8 cellular contexts compared by ENCODE assay signal in the genomic region with DNA sequence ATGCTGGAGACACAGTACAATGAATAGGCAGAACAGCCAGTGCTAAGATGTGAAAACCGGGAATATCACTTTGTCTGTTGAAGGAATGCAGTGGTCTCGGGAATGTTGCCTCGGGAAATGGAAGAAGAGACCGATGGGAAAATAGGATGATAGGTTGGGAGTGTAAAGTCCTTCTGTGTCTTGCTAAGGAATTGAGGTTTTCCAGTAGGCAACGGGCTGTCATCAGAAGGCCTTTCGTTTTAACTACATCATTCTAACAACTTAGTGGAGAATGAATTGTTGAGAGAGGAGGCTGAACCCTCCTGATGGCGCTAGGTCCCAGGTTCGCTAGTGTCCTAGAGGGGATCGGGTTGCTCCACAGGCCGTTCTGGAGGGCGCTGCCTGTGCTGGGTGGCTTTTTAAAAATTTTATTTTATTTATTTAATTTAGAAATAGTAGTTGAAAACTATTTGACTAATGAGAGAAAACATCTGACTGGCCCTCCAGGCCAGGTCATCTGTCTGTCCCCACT. TPM values are rescaled to one million over a fixed set of nuclear protein-coding genes. Genes with fewer than 3 reads are reported as not detected.
A peak's percentile ranks its signal among the peaks of the same experiment; 100 is the strongest.
DNase-seq lines count a peak whose midpoint lies in the region; ATAC-seq, FAIRE-seq and TF ChIP-seq lines count a peak whose summit lies in the region.

No MANE protein-coding gene starts in this region.

- peaks cover 3% of the 10 kb centered on the region for H3K4me1 Mint-ChIP-seq in astrocyte (ENCODE audit: low read depth, unreplicated experiment)

- no peak for ATAC-seq in HG03097 (IDR thresholded peaks at IDR 0.05; ENCODE audit: low FRiP score, unreplicated experiment)

- peak overlapping the region; percentile 87 for H3K4me3 ChIP-seq in MG63
- H3K4me3 ChIP-seq in astrocyte (ENCODE audit: insufficient read depth, low read depth, low read length), result peak overlapping the region; percentile 89
- H3K4me3 ChIP-seq in lower leg skin (ENCODE audit: low read depth, poor library complexity, severe bottlenecking), result peak overlapping the region; percentile 65
- H3K4me3 ChIP-seq in thyroid gland (replicated peaks in 1 of 3), result peak overlapping the region in 2 of 3 donors; percentile 47 to 51

- H3K36me3 Mint-ChIP-seq in astrocyte (ENCODE audit: low read depth, unreplicated experiment), result no peaks in the 10 kb centered on the region

- peaks cover 48% of the 10 kb centered on the region for H3K79me2 ChIP-seq in astrocyte (ENCODE audit: insufficient read depth, low read length)

- H2AFZ ChIP-seq in astrocyte (ENCODE audit: low read depth, low read length), result peak overlapping the region; percentile 47

- H4K20me1 ChIP-seq in astrocyte (ENCODE audit: insufficient read depth, low read length), result peaks cover 15% of the 10 kb centered on the region

- H3K27me3 ChIP-seq in MG63 (no peaks in the 10 kb centered on the region), astrocyte (ENCODE audit: insufficient read depth, low read length) (no peaks in the 10 kb centered on the region), thyroid gland (no peaks in the 10 kb centered on the region)

- H3K27ac ChIP-seq in astrocyte (ENCODE audit: low read depth, low read length) (peak overlapping the region; percentile 91), thyroid gland (peak overlapping the region; percentile 78 to 85 (median 80))

- H3K4me3 Mint-ChIP-seq in astrocyte (ENCODE audit: unreplicated experiment), result peak overlapping the region; percentile 98

- H3K9me3 ChIP-seq in MG63 (no peaks in the 10 kb centered on the region), astrocyte (ENCODE audit: insufficient read depth, low read depth, low read length) (no peaks in the 10 kb centered on the region), thyroid gland (no peaks in the 10 kb centered on the region)

- peak overlapping the region; percentile 90 for H3K27ac Mint-ChIP-seq in astrocyte (ENCODE audit: unreplicated experiment)

- H3K4me1 ChIP-seq in astrocyte (ENCODE audit: insufficient read depth, low read length), result peaks cover 5% of the 10 kb centered on the region
- H3K4me1 ChIP-seq in thyroid gland, result peaks cover 0 to 3% of the 10 kb centered on the region in 2 donors

- H3K36me3 ChIP-seq in MG63, result peaks cover 8% of the 10 kb centered on the region
- peaks cover 3% of the 10 kb centered on the region for H3K36me3 ChIP-seq in astrocyte (ENCODE audit: insufficient read depth, low read length)
- H3K36me3 ChIP-seq in thyroid gland, result no peaks in the 10 kb centered on the region

- peak; percentile 23 for TF ChIP-seq CTCF in astrocyte (IDR thresholded peaks at IDR 0.05; ENCODE audit: insufficient read depth, low read depth, low read length)
- TF ChIP-seq CTCF in lower leg skin (IDR thresholded peaks at IDR 0.05), result no peak
- TF ChIP-seq CTCF in thyroid gland (IDR thresholded peaks at IDR 0.05), result no peak

- H3K4me2 ChIP-seq in astrocyte (ENCODE audit: low read length), result peak overlapping the region; percentile 95

- DNase-seq in NCI-H1417 (lab: John Stamatoyannopoulos, UW) (peak in 2 of 3 experiments; percentile 42 to 77), NCI-H1417 treated with DMSO at 0.1 percent for 48 hours (lab: John Stamatoyannopoulos, UW) (no peak), MG63 (no peak), astrocyte (ENCODE audit: low read depth) (peak; percentile 28), lower leg skin (ENCODE audit: low spot score in 2 of 2) (no peak), thyroid gland (peak in 1 of 2 donors; percentile 1), kidney glomerular epithelial cell (lab: John Stamatoyannopoulos, UW) (no peak)

- no peaks in the 10 kb centered on the region for H3K9me3 Mint-ChIP-seq in astrocyte (ENCODE audit: unreplicated experiment)

- no peaks in the 10 kb centered on the region for H3K27me3 Mint-ChIP-seq in astrocyte (ENCODE audit: low read depth, unreplicated experiment)

- WGBS in lower leg skin, 2 donors, result 15 to 40% methylated on average over 11 of the region's 11 CpGs
- 5 to 7% methylated on average over 11 of the region's 11 CpGs for WGBS in thyroid gland, 2 donors

- no peak for TF ChIP-seq POLR2A in lower leg skin (IDR thresholded peaks at IDR 0.05)
- TF ChIP-seq POLR2A in thyroid gland (IDR thresholded peaks at IDR 0.05), result no peak

- no peak for FAIRE-seq in astrocyte (lab: Jason Lieb, UNC)

- H3K9ac ChIP-seq in astrocyte (ENCODE audit: low read length), result peak overlapping the region; percentile 97

- intact Hi-C loops in lower leg skin (cut with DNase I; ENCODE audit: low total_unique reads) (no loop called here), thyroid gland (cut with DNase I) (no loop called here)

RNA-seq across cellular contexts. Expression of a gene that starts 0.7 kb away (rescaled TPM):
- 115 and 172 TPM in 2 replicates for total RNA-seq in MG63 (2014; rRNA removed; shearing (Covaris generic); ENCODE audit: low replicate concordance)
- total RNA-seq in astrocyte (41.4 and 52.3 TPM in 2 replicates), lower leg skin (10 to 100 TPM; 11.1 to 21.8 (median 17.9) TPM), thyroid gland (10 to 100 TPM; 36.8 to 46.2 (median 39.0) TPM)

RNA-seq across cellular contexts. Expression of a gene that starts 47.3 kb away (rescaled TPM):
- 1.6 and 1.7 TPM in 2 replicates for total RNA-seq in MG63 (2014; rRNA removed; shearing (Covaris generic); ENCODE audit: low replicate concordance)
- total RNA-seq in astrocyte (1.5 and 2.0 TPM in 2 replicates), lower leg skin (under 1 TPM; 0.08 to 0.23 (median 0.15) TPM), thyroid gland (1 to 10 TPM; 2.1 to 4.3 (median 3.3) TPM)

Comparison
In these comparisons a context has a peak if more than half of its experiments do, and no peak if none do; other contexts are left out.
1. DNase-seq: peak in NCI-H1417 (2 of 3) and astrocyte (single experiment); none in NCI-H1417 treated with DMSO at 0.1 percent for 48 hours (single experiment), MG63 (single experiment), lower leg skin (0 of 2) and kidney glomerular epithelial cell (single experiment).
2. Peak in every context shown above with its lines, with median percentiles within 50 percentile points of each other: H3K4me3 ChIP-seq.